Comparison of ENCODE assay signal across 1 cellular context in the genomic region with DNA sequence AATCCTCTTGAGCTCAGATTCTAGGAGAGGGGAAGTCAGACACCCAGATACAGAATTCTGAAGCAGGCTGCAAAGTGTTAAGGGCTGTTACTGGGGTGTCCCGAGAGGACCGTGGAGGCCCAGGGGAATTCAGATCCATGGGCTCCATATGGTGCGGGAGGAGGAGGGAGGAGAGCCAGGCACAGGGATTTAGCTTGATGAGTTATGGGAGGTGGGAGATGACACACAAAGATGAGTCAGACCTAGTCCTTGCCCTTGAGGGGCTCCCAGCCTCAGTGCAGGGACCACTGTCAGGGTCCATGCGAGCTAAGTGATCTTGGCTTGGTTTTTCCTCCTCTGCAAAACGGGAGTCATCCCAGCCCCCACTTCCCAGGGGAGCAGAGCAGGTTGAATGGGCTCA.
TF ChIP-seq lines count a peak whose summit lies in the region.

No MANE protein-coding gene starts in this region.

TF ChIP-seq in A549, 52 proteins besides CTCF, POLR2A, EP300 and RAD21:
- TF ChIP-seq KDM5A (IDR thresholded peaks at IDR 0.05) (no peak), CEBPB (IDR thresholded peaks at IDR 0.05) (no peak), HOXB13 (CRISPR knock-in tag; IDR thresholded peaks at IDR 0.05; ENCODE audit: low read depth) (no peak), HEYL (CRISPR knock-in tag; IDR thresholded peaks at IDR 0.05) (no peak), MAZ (IDR thresholded peaks at IDR 0.05; ENCODE audit: borderline replicate concordance, low read depth, low read length) (no peak), FOXS1 (CRISPR knock-in tag; IDR thresholded peaks at IDR 0.05) (no peak), NPAS2 (CRISPR knock-in tag; IDR thresholded peaks at IDR 0.05; ENCODE audit: borderline replicate concordance) (no peak), HDAC2 (IDR thresholded peaks at IDR 0.05) (no peak), EHMT2 (IDR thresholded peaks at IDR 0.05; ENCODE audit: low read depth) (no peak), BCL3 (IDR thresholded peaks at IDR 0.05) (no peak), JUN (IDR thresholded peaks at IDR 0.05) (no peak), RFX5 (IDR thresholded peaks at IDR 0.05) (no peak), HOXA7 (CRISPR knock-in tag; IDR thresholded peaks at IDR 0.05) (no peak), SREBF2 (IDR thresholded peaks at IDR 0.05) (no peak), ESRRA (IDR thresholded peaks at IDR 0.05; ENCODE audit: borderline replicate concordance, low read length) (no peak), PHF8 (IDR thresholded peaks at IDR 0.05; ENCODE audit: borderline replicate concordance, low read depth) (no peak), CBX8 (IDR thresholded peaks at IDR 0.05) (no peak)
- TF ChIP-seq, protein P1, sequence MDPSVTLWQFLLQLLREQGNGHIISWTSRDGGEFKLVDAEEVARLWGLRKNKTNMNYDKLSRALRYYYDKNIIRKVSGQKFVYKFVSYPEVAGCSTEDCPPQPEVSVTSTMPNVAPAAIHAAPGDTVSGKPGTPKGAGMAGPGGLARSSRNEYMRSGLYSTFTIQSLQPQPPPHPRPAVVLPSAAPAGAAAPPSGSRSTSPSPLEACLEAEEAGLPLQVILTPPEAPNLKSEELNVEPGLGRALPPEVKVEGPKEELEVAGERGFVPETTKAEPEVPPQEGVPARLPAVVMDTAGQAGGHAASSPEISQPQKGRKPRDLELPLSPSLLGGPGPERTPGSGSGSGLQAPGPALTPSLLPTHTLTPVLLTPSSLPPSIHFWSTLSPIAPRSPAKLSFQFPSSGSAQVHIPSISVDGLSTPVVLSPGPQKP (IDR thresholded peaks at IDR 0.05; ENCODE audit: low read depth, low read length), result no peak
